ENCODE assay signal across 15 cellular contexts in the genomic region with DNA sequence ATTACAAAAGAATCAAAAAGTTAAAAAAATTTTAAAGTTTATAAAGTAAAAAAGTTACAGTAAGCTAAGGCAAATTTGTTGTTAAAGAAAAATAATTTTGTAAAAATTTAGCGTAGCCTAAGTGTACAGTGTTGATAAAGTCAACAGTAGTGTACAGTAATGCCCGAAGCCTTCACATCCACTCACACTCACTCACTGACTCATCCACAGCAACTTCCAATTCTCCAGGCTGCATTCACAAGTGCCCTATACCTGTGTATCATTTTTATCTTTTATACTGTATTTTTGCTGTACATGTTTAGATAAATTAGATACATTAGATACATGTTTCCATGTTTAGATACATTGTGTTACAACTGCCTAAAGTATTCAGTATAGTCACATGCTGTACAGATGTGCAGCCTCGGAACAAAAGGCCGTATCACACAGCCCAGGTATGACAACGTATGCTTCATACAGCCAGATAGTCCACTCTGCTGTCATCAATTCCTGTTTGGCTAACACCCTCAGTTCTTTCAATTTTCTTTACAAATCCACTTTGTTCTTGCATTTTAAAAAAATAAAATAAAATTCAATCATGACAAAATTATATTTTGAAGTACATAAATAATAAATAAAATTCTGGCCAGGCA.
DNase-seq lines count a peak whose midpoint lies in the region; FAIRE-seq and TF ChIP-seq lines count a peak whose summit lies in the region.
"Had no signal": no experiment of that assay in that cellular context is flagged by ENCODE, and none has a peak within 500 bp of the region (broad histone marks: within the 10 kb centered on the region; RNA-seq: fewer than 3 reads in every experiment).

No MANE protein-coding gene starts in this region.

- H3K36me3 ChIP-seq in Karpas-422 (ENCODE audit: insufficient read depth, low read length), result no peaks in the 10 kb centered on the region
- H3K36me3 ChIP-seq in astrocyte (ENCODE audit: insufficient read depth, low read length), result no peaks in the 10 kb centered on the region
- H3K36me3 ChIP-seq in HAP-1 (replicated peaks), result no peaks in the 10 kb centered on the region
- H3K36me3 ChIP-seq: SJCRH30 had no signal

- in situ Hi-C loops in HAP-1 (cut with MboI; ENCODE audit: low sequenced_read_pairs), result no loop called here

- no peak overlapping the region for H3K4me3 Mint-ChIP-seq in astrocyte (ENCODE audit: unreplicated experiment)
- H3K4me3 Mint-ChIP-seq: GM23338 had no signal

- no peak overlapping the region for H2AFZ ChIP-seq in Karpas-422 (ENCODE audit: low read length)
- no peak overlapping the region for H2AFZ ChIP-seq in astrocyte (ENCODE audit: low read depth, low read length)
- H2AFZ ChIP-seq: GM23338 had no signal

- H3K9me3 Mint-ChIP-seq in astrocyte (ENCODE audit: unreplicated experiment), result no peaks in the 10 kb centered on the region
- H3K9me3 Mint-ChIP-seq: GM23338 had no signal

- H3K27me3 Mint-ChIP-seq in astrocyte (ENCODE audit: low read depth, unreplicated experiment), result no peaks in the 10 kb centered on the region

- H3K27ac ChIP-seq in Karpas-422 (ENCODE audit: low read length) (no peak overlapping the region), astrocyte (ENCODE audit: low read depth, low read length) (no peak overlapping the region)
- H3K27ac ChIP-seq: C4-2B, SJCRH30 had no signal

- H3K4me1 ChIP-seq in Karpas-422 (ENCODE audit: low read length), result no peaks in the 10 kb centered on the region
- H3K4me1 ChIP-seq in astrocyte (ENCODE audit: insufficient read depth, low read length), result peaks cover 4% of the 10 kb centered on the region
- H3K4me1 ChIP-seq in HAP-1, result peaks cover 10% of the 10 kb centered on the region; the same call in 1 of the 2 replicates
- H3K4me1 ChIP-seq: SJCRH30 had no signal

- DNase-seq in Daoy (ENCODE audit: low read depth) (peak; percentile 7), Karpas-422 (peak; percentile 27), astrocyte (ENCODE audit: low read depth) (peak; percentile 55), fibroblast of peridontal ligament (ENCODE audit: extremely low read depth) (peak; percentile 32), amniotic stem cell (lab: John Stamatoyannopoulos, UW) (no peak), GM03348 (ENCODE audit: low spot score) (no peak), HAP-1 (ENCODE audit: low spot score in 2 of 2) (no peak)
- no peak for DNase-seq in stimulated activated CD4-positive, alpha-beta T cell treated with anti-CD3 and anti-CD28 coated beads, Interleukin-2, amount 100 ng/mL, for 24 hours
- DNase-seq: NCI-H1417, NCI-H1930, NCI-H524, SJCRH30 had no signal

- no peaks in the 10 kb centered on the region for H3K36me3 Mint-ChIP-seq in astrocyte (ENCODE audit: low read depth, unreplicated experiment)

- FAIRE-seq in astrocyte (lab: Jason Lieb, UNC), result no peak
- FAIRE-seq: GM19239 had no signal

- H3K9me3 ChIP-seq in Karpas-422 (ENCODE audit: low read length) (no peaks in the 10 kb centered on the region), astrocyte (ENCODE audit: insufficient read depth, low read depth, low read length) (no peaks in the 10 kb centered on the region), HAP-1 (no peaks in the 10 kb centered on the region)
- H3K9me3 ChIP-seq: SJCRH30 had no signal

- H3K4me2 ChIP-seq in Karpas-422 (ENCODE audit: low read depth, low read length, poor library complexity, severe bottlenecking) (no peak overlapping the region), astrocyte (ENCODE audit: low read length) (no peak overlapping the region)
- H3K4me2 ChIP-seq: GM23338 had no signal

- H3K79me2 ChIP-seq in Karpas-422 (ENCODE audit: low read length) (no peaks in the 10 kb centered on the region), astrocyte (ENCODE audit: insufficient read depth, low read length) (peaks cover 44% of the 10 kb centered on the region)

- H3K9me2 ChIP-seq in Karpas-422 (replicated peaks; ENCODE audit: insufficient read depth, low read length), result no peaks in the 10 kb centered on the region

- H4K20me1 ChIP-seq in Karpas-422 (ENCODE audit: insufficient read depth, low read depth, low read length), result peaks cover 17% of the 10 kb centered on the region
- H4K20me1 ChIP-seq in astrocyte (ENCODE audit: insufficient read depth, low read length), result peaks cover 51% of the 10 kb centered on the region

- H3K4me3 ChIP-seq in Karpas-422 (ENCODE audit: low read length) (no peak overlapping the region), astrocyte (ENCODE audit: insufficient read depth, low read depth, low read length) (no peak overlapping the region), HAP-1 (no peak overlapping the region)
- H3K4me3 ChIP-seq: GM23338, SJCRH30 had no signal

- TF ChIP-seq CTCF in astrocyte (IDR thresholded peaks at IDR 0.05; ENCODE audit: insufficient read depth, low read depth, low read length), result no peak

- no peak overlapping the region for H3K27ac Mint-ChIP-seq in astrocyte (ENCODE audit: unreplicated experiment)
- H3K27ac Mint-ChIP-seq: GM23338 had no signal

- peaks cover 2% of the 10 kb centered on the region for H3K4me1 Mint-ChIP-seq in astrocyte (ENCODE audit: low read depth, unreplicated experiment)

- H3K27me3 ChIP-seq in Karpas-422 (ENCODE audit: low read length) (no peaks in the 10 kb centered on the region), astrocyte (ENCODE audit: insufficient read depth, low read length) (no peaks in the 10 kb centered on the region), HAP-1 (ENCODE audit: low read depth) (no peaks in the 10 kb centered on the region)
- H3K27me3 ChIP-seq: SJCRH30 had no signal

- no peak overlapping the region for H3K9ac ChIP-seq in Karpas-422 (ENCODE audit: low read length)
- H3K9ac ChIP-seq in astrocyte (ENCODE audit: low read length), result no peak overlapping the region

Comparison
In these comparisons a context has a peak if more than half of its experiments do, and no peak if none do; other contexts are left out.
1. DNase-seq: peak in Daoy (single experiment), Karpas-422 (single experiment), astrocyte (single experiment) and fibroblast of peridontal ligament (single experiment); none in amniotic stem cell (single experiment), GM03348 (single experiment), stimulated activated CD4-positive, alpha-beta T cell treated with anti-CD3 and anti-CD28 coated beads, Interleukin-2, amount 100 ng/mL, for 24 hours (0 of 2) and HAP-1 (0 of 2).